ENCODE assay signal across 27 cellular contexts in genomic region chr15:31147456-31147855, GRCh38. TPM values are rescaled to one million over a fixed set of nuclear protein-coding genes. Genes with fewer than 3 reads are reported as not detected.
"Had no signal": no experiment of that assay in that cellular context is flagged by ENCODE, and none has a peak within 500 bp of the region (broad histone marks: within the 10 kb centered on the region; RNA-seq: fewer than 3 reads in every experiment).

No MANE protein-coding gene starts in this region.

- H3K36me3 ChIP-seq: esophagus squamous epithelium, right atrium auricular region, suprapubic skin, tibial artery had no signal

- H3K27me3 ChIP-seq: right atrium auricular region, suprapubic skin had no signal

- H3K4me1 ChIP-seq: parathyroid adenoma, right atrium auricular region, suprapubic skin, tibial artery had no signal

- DNase-seq: activated CD4-positive, alpha-beta T cell treated with anti-CD3 and anti-CD28 coated beads for 1 hour; activated CD8-positive, alpha-beta T cell treated with anti-CD3 and anti-CD28 coated beads, Interleukin-2, amount 10 ng/mL, durations not matched to agents 7 days and 5 days; activated gamma-delta T cell treated with Interleukin-2 at 50 U/mL for 16 hours; activated naive CD8-positive, alpha-beta T cell treated with anti-CD3 and anti-CD28 coated beads, Interleukin-2, amount 50 U/mL, for 24 hours; activated T-cell treated with anti-CD3 and anti-CD28 coated beads, Interleukin-2, amount 50 U/mL, for 24 hours; amygdala; effector CD4-positive, alpha-beta T cell; esophagus squamous epithelium; foreskin melanocyte; left ventricle myocardium superior; naive B cell; nephron progenitor cell; occipital lobe; stimulated activated naive CD4-positive, alpha-beta T cell; T-helper 2 cell; tibial artery had no signal

- H3K27ac ChIP-seq: epithelial cell of prostate, esophagus squamous epithelium, parathyroid adenoma, right atrium auricular region, suprapubic skin, tibial artery had no signal

- H3K4me1 Mint-ChIP-seq: activated naive CD4-positive, alpha-beta T cell treated with anti-CD3 and anti-CD28 coated beads, Interleukin-2, amount 50 U/mL, for 24 hours; activated naive CD8-positive, alpha-beta T cell treated with anti-CD3 and anti-CD28 coated beads, Interleukin-2, amount 50 U/mL, for 24 hours; activated T-helper 17 cell treated with anti-CD3 and anti-CD28 coated beads, Interleukin-2, amount 50 U/mL, for 72 hours; central memory CD8-positive, alpha-beta T cell had no signal

- H3K4me3 Mint-ChIP-seq: activated CD8-positive, alpha-beta T cell treated with anti-CD3 and anti-CD28 coated beads, Interleukin-2, amount 10 ng/mL, durations not matched to agents 7 days and 5 days; activated naive CD4-positive, alpha-beta T cell treated with anti-CD3 and anti-CD28 coated beads, Interleukin-2, amount 50 U/mL, for 24 hours; activated naive CD8-positive, alpha-beta T cell treated with anti-CD3 and anti-CD28 coated beads, Interleukin-2, amount 50 U/mL, for 24 hours; activated T-cell treated with anti-CD3 and anti-CD28 coated beads, Interleukin-2, amount 50 U/mL, for 24 hours; activated T-helper 17 cell treated with anti-CD3 and anti-CD28 coated beads, Interleukin-2, amount 50 U/mL, for 72 hours; central memory CD8-positive, alpha-beta T cell; dendritic cell treated with granulocyte-macrophage colony-stimulating factor and Interleukin-4, amounts not matched to agents 40 ng/mL and 50 ng/mL, for 4 days; naive B cell; nephron progenitor cell had no signal

- H3K9me3 ChIP-seq: esophagus squamous epithelium, right atrium auricular region, suprapubic skin, tibial artery had no signal

- H3K27me3 Mint-ChIP-seq: activated naive CD4-positive, alpha-beta T cell treated with anti-CD3 and anti-CD28 coated beads, Interleukin-2, amount 50 U/mL, for 24 hours; activated naive CD8-positive, alpha-beta T cell treated with anti-CD3 and anti-CD28 coated beads, Interleukin-2, amount 50 U/mL, for 24 hours; activated T-helper 17 cell treated with anti-CD3 and anti-CD28 coated beads, Interleukin-2, amount 50 U/mL, for 72 hours had no signal

- H3K36me3 Mint-ChIP-seq: activated naive CD4-positive, alpha-beta T cell treated with anti-CD3 and anti-CD28 coated beads, Interleukin-2, amount 50 U/mL, for 24 hours; naive B cell had no signal

- H3K9me3 Mint-ChIP-seq: activated naive CD4-positive, alpha-beta T cell treated with anti-CD3 and anti-CD28 coated beads, Interleukin-2, amount 50 U/mL, for 24 hours; activated naive CD8-positive, alpha-beta T cell treated with anti-CD3 and anti-CD28 coated beads, Interleukin-2, amount 50 U/mL, for 24 hours; activated T-cell treated with anti-CD3 and anti-CD28 coated beads, Interleukin-2, amount 50 U/mL, for 24 hours; activated T-helper 17 cell treated with anti-CD3 and anti-CD28 coated beads, Interleukin-2, amount 50 U/mL, for 72 hours; central memory CD8-positive, alpha-beta T cell; dendritic cell treated with granulocyte-macrophage colony-stimulating factor and Interleukin-4, amounts not matched to agents 40 ng/mL and 50 ng/mL, for 4 days; naive B cell; nephron progenitor cell had no signal

- ATAC-seq: activated CD8-positive, alpha-beta T cell treated with anti-CD3 and anti-CD28 coated beads, Interleukin-2, amount 10 ng/mL, durations not matched to agents 7 days and 5 days; activated naive CD8-positive, alpha-beta T cell treated with anti-CD3 and anti-CD28 coated beads, Interleukin-2, amount 50 U/mL, for 24 hours; activated T-helper 17 cell treated with anti-CD3 and anti-CD28 coated beads, Interleukin-2, amount 50 U/mL, for 72 hours; left ventricle myocardium superior had no signal

- H3K27ac Mint-ChIP-seq: activated CD8-positive, alpha-beta T cell treated with anti-CD3 and anti-CD28 coated beads, Interleukin-2, amount 10 ng/mL, durations not matched to agents 7 days and 5 days; activated naive CD4-positive, alpha-beta T cell treated with anti-CD3 and anti-CD28 coated beads, Interleukin-2, amount 50 U/mL, for 24 hours; activated naive CD8-positive, alpha-beta T cell treated with anti-CD3 and anti-CD28 coated beads, Interleukin-2, amount 50 U/mL, for 24 hours; activated T-cell treated with anti-CD3 and anti-CD28 coated beads, Interleukin-2, amount 50 U/mL, for 24 hours; activated T-helper 17 cell treated with anti-CD3 and anti-CD28 coated beads, Interleukin-2, amount 50 U/mL, for 72 hours; dendritic cell treated with granulocyte-macrophage colony-stimulating factor and Interleukin-4, amounts not matched to agents 40 ng/mL and 50 ng/mL, for 4 days; nephron progenitor cell had no signal

- H3K4me3 ChIP-seq: esophagus squamous epithelium, right atrium auricular region, suprapubic skin, tibial artery had no signal

RNA-seq across cellular contexts. Expression of gene TRPM1, which starts 45.9 kb away (rescaled TPM):
- total RNA-seq: activated CD8-positive, alpha-beta T cell treated with anti-CD3 and anti-CD28 coated beads, Interleukin-2, amount 10 ng/mL, durations not matched to agents 7 days and 5 days; activated T-helper 17 cell treated with anti-CD3 and anti-CD28 coated beads, Interleukin-2, amount 50 U/mL, for 72 hours; esophagus squamous epithelium; glomerular endothelial cell; left ventricle myocardium superior; mucosa of gallbladder; occipital lobe; right atrium auricular region; ureter had no signal
